Comparison of ENCODE assay signal across 15 cellular contexts in the genomic region with DNA sequence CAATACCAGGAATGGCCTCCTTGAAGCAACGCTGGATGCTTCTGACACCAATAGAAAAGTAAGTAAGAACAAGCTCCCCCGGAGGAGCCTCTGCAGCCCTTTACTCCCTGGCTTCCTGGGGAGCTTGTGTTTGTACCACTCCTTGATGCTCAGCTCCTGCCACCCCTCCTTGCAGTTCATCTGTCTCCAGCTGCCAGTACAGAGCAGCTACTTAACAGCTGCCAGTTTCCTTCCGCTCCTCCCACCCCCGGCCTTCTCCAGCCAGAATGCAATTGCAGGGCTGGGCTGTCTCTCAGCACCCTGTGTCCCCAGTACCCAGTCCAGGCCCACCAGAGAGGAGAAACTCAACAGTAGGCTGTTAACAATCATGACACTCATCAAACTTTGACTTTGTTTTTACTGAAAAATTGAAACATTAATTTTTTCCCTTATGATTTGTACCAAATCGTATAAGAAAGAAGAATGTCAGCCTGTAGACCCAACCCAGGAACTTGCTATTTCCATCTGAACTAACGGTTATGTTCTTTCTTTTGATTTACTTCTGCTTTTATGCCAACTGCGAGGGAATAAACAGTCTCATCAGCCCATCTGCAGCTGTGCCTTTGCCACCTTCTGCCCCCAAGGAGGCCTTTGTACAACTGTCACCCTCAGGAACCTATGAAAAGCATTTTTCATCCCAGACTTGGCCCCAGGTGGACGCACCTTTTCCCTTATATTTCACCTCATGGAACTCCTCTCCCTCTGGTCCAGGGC.
DNase-seq lines count a peak whose midpoint lies in the region; ATAC-seq and TF ChIP-seq lines count a peak whose summit lies in the region.
"Had no signal": no experiment of that assay in that cellular context is flagged by ENCODE, and none has a peak within 500 bp of the region (broad histone marks: within the 10 kb centered on the region; RNA-seq: fewer than 3 reads in every experiment).

No MANE protein-coding gene starts in this region.

- H3K36me3 ChIP-seq in DND-41 (ENCODE audit: insufficient read depth, low read length): no peaks in the 10 kb centered on the region

- no peak for TF ChIP-seq CTCF in DND-41 (IDR thresholded peaks at IDR 0.05; ENCODE audit: borderline replicate concordance, extremely low read depth, low read length, poor library complexity, severe bottlenecking)
- TF ChIP-seq CTCF in choroid plexus epithelial cell (conservative IDR thresholded peaks at IDR 0.05; ENCODE audit: low read depth, low read length): no peak
- TF ChIP-seq CTCF in nephron progenitor cell (IDR thresholded peaks at IDR 0.05): no peak
- TF ChIP-seq CTCF in HFFc6 (IDR thresholded peaks at IDR 0.05): no peak

- H3K27ac Mint-ChIP-seq in nephron progenitor cell: peak overlapping the region; percentile 73
- H3K27ac Mint-ChIP-seq in HFFc6: no peak overlapping the region
- H3K27ac Mint-ChIP-seq: CD8-positive, alpha-beta T cell had no signal

- H3K4me3 Mint-ChIP-seq in nephron progenitor cell (no peak overlapping the region), HFFc6 (no peak overlapping the region)
- H3K4me3 Mint-ChIP-seq: CD8-positive, alpha-beta T cell had no signal

- H3K4me2 ChIP-seq in DND-41 (ENCODE audit: insufficient read depth, low read length): no peak overlapping the region

- peaks cover 4% of the 10 kb centered on the region for H3K27me3 Mint-ChIP-seq in nephron progenitor cell (ENCODE audit: low read depth, poor library complexity)
- H3K27me3 Mint-ChIP-seq in HFFc6 (ENCODE audit: insufficient read depth): no peaks in the 10 kb centered on the region; the same call in 1 of the 2 replicates

- H3K4me1 Mint-ChIP-seq in nephron progenitor cell (peaks cover 8% of the 10 kb centered on the region), HFFc6 (ENCODE audit: low read depth) (peaks cover 7% of the 10 kb centered on the region; the same call in 1 of the 2 replicates)

- no peaks in the 10 kb centered on the region for H3K79me2 ChIP-seq in DND-41 (ENCODE audit: insufficient read depth, low read length)
- H3K79me2 ChIP-seq: parathyroid adenoma had no signal

- no peak overlapping the region for H3K27ac ChIP-seq in DND-41 (ENCODE audit: low read length)
- H3K27ac ChIP-seq: body of pancreas, parathyroid adenoma had no signal

- H3K4me3 ChIP-seq in DND-41 (ENCODE audit: low read depth in 1 of 2, low read length in 2 of 2) (no peak overlapping the region), choroid plexus epithelial cell (ENCODE audit: low read depth, low read length) (no peak overlapping the region)
- H3K4me3 ChIP-seq: body of pancreas had no signal

- H3K9me3 ChIP-seq in DND-41 (ENCODE audit: insufficient read depth, low read length, severe bottlenecking): no peaks in the 10 kb centered on the region
- H3K9me3 ChIP-seq: body of pancreas had no signal

- DNase-seq in DND-41 (peak; percentile 63), NAMALWA (ENCODE audit: low spot score) (peak; percentile 85), choroid plexus epithelial cell (ENCODE audit: low read depth) (peak; percentile 17), nephron progenitor cell (no peak), HuH-7 (ENCODE audit: low spot score) (no peak), left colon (no peak), HFFc6 (no peak)
- DNase-seq in activated naive CD4-positive, alpha-beta T cell treated with Interleukin-2 at 50 U/mL for 16 hours: no peak
- DNase-seq: CD8-positive, alpha-beta T cell; effector memory CD4-positive, alpha-beta T cell; NCI-H1092; stimulated activated CD4-positive, alpha-beta T cell treated with anti-CD3 and anti-CD28 coated beads, Interleukin-1b, Interleukin-23, amount 100 ng/mL, for 48 hours had no signal

- no peak overlapping the region for H3K9ac ChIP-seq in DND-41 (ENCODE audit: low read depth, low read length)
- H3K9ac ChIP-seq: parathyroid adenoma had no signal

- H3K36me3 Mint-ChIP-seq in nephron progenitor cell (ENCODE audit: low read depth) (no peaks in the 10 kb centered on the region), HFFc6 (ENCODE audit: low read depth) (no peaks in the 10 kb centered on the region)
- H3K36me3 Mint-ChIP-seq: CD8-positive, alpha-beta T cell had no signal

- peaks cover 24% of the 10 kb centered on the region for H3K27me3 ChIP-seq in DND-41 (ENCODE audit: insufficient read depth, low read length, poor library complexity)
- H3K27me3 ChIP-seq: body of pancreas had no signal

- H3K9me3 Mint-ChIP-seq in nephron progenitor cell: no peaks in the 10 kb centered on the region
- H3K9me3 Mint-ChIP-seq in HFFc6: no peaks in the 10 kb centered on the region
- H3K9me3 Mint-ChIP-seq: CD8-positive, alpha-beta T cell had no signal

- intact Hi-C loops in left colon (cut with DNase I, micrococcal nuclease): no loop called here

- no peak overlapping the region for H2AFZ ChIP-seq in DND-41 (ENCODE audit: low read depth, low read length)
- H2AFZ ChIP-seq: parathyroid adenoma had no signal

- H3K4me1 ChIP-seq in DND-41 (ENCODE audit: insufficient read depth, low read length): peaks cover 9% of the 10 kb centered on the region
- H3K4me1 ChIP-seq: body of pancreas, parathyroid adenoma had no signal

- ATAC-seq in DND-41 (ENCODE audit: insufficient read depth, low read depth): peak; percentile 93
- ATAC-seq in left colon: no peak
- ATAC-seq: activated CD4-positive, CD25-positive, alpha-beta regulatory T cell treated with anti-CD3 and anti-CD28 coated beads, Interleukin-2, amount 50 U/mL, for 24 hours; body of pancreas; CD8-positive, alpha-beta T cell had no signal

- no peaks in the 10 kb centered on the region for H4K20me1 ChIP-seq in DND-41 (ENCODE audit: insufficient read depth, low read length)

Comparison
In these comparisons a context has a peak if more than half of its experiments do, and no peak if none do; other contexts are left out.
1. DNase-seq: peak in DND-41 (single experiment), NAMALWA (single experiment) and choroid plexus epithelial cell (single experiment); none in nephron progenitor cell (single experiment), activated naive CD4-positive, alpha-beta T cell treated with Interleukin-2 at 50 U/mL for 16 hours (single experiment), HuH-7 (single experiment), left colon (0 of 2) and HFFc6 (single experiment).